9 cellular contexts compared by ENCODE assay signal in the genomic region with DNA sequence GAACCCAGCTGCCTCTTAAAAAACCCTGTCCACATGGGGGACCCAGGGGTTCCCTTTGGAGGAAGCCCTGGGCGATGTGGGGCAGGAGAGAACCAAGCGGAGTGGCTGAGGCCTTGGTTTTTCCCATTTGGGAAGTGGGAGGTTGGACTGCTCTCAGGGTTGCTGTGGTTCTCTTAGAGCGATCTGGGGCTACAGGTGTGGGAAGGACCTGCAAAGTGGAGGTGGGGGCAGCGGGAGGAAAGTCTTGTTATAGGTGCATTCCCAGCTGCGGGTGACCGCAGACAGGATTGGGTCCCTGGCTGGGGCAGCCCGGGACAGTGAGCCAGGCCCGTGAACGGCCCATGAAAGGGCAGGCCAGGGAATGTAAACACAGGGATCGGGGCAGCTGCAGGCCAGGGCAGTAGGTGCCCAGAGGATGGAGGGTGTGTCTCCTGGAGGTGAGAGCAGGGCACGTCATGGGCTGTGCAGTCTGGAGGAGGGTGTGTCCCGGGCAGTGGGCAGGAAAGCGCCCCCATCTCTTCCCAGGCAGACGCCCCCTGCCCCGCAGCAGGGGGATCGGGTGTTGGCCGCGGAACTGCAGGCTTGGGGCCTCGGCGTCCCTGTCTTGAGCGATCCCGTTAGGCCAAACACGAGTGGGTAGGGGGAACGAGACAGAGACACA. TPM values are rescaled to one million over a fixed set of nuclear protein-coding genes. Genes with fewer than 3 reads are reported as not detected.
DNase-seq lines count a peak whose midpoint lies in the region; ATAC-seq and TF ChIP-seq lines count a peak whose summit lies in the region.
"Had no signal": no experiment of that assay in that cellular context is flagged by ENCODE, and none has a peak within 500 bp of the region (broad histone marks: within the 10 kb centered on the region; RNA-seq: fewer than 3 reads in every experiment).

No MANE protein-coding gene starts in this region.

- H3K27me3 ChIP-seq in SJCRH30 = no peaks in the 10 kb centered on the region
- peaks cover 0 to 12% (median 2%) of the 10 kb centered on the region in 3 donors for H3K27me3 ChIP-seq in psoas muscle (ENCODE audit: insufficient read depth in 3 of 3, low read length in 2 of 3)

- DNase-seq in GM12865 (ENCODE audit: low read depth) (peak; percentile 41), SJCRH30 (no peak), fibroblast of the aortic adventitia (ENCODE audit: low read depth) (no peak), psoas muscle (no peak), NCI-H2029 treated with DMSO at 0.1 percent for 48 hours (lab: John Stamatoyannopoulos, UW) (no peak)

- H3K36me3 ChIP-seq in SJCRH30 (no peaks in the 10 kb centered on the region), psoas muscle (ENCODE audit: insufficient read depth in 1 of 2, low read depth in 1 of 2) (peaks cover 0 to 30% of the 10 kb centered on the region in 2 donors)

- H3K9me3 ChIP-seq in SJCRH30 (replicated peaks) (no peaks in the 10 kb centered on the region), psoas muscle (peaks cover 5% of the 10 kb centered on the region)

- no peak for ATAC-seq in psoas muscle
- no peak for ATAC-seq in GM19467 (IDR thresholded peaks at IDR 0.05; ENCODE audit: unreplicated experiment)
- ATAC-seq in GM19452 (IDR thresholded peaks at IDR 0.05; ENCODE audit: unreplicated experiment) = no peak
- no peak for ATAC-seq in GM21717 (IDR thresholded peaks at IDR 0.05; ENCODE audit: unreplicated experiment)

- TF ChIP-seq CTCF in GM12865 (IDR thresholded peaks at IDR 0.05; ENCODE audit: insufficient read depth, low read depth, low read length, missing control alignments) = no peak
- no peak for TF ChIP-seq CTCF in fibroblast of the aortic adventitia (IDR thresholded peaks at IDR 0.05; ENCODE audit: insufficient read depth, low read length)
- no peak for TF ChIP-seq CTCF in psoas muscle (IDR thresholded peaks at IDR 0.05)

- no peaks in the 10 kb centered on the region for H3K4me1 ChIP-seq in SJCRH30
- H3K4me1 ChIP-seq in psoas muscle = peaks cover 9% of the 10 kb centered on the region

- H3K4me3 ChIP-seq in GM12865 (ENCODE audit: low read depth, low read length) (peak overlapping the region; percentile 94), SJCRH30 (peak overlapping the region; percentile 56), fibroblast of the aortic adventitia (ENCODE audit: low read depth, low read length) (peak overlapping the region; percentile 83), psoas muscle (peak overlapping the region; percentile 86)

- 24 to 33% (median 26%) methylated on average over 20 to 24 of the region's 24 CpGs for WGBS in psoas muscle, 3 donors

- H3K27ac ChIP-seq in SJCRH30 = no peak overlapping the region
- peak overlapping the region; percentile 72 for H3K27ac ChIP-seq in psoas muscle

- intact Hi-C loops in psoas muscle (cut with DNase I) = no loop called here

RNA-seq across cellular contexts. Expression of a gene that starts 0.8 kb away (rescaled TPM):
- total RNA-seq in SJCRH30 (2014; rRNA removed; shearing (Covaris generic)) = 9.6 and 12.4 TPM in 2 replicates
- 27.7 and 46.9 TPM in 2 replicates for total RNA-seq in fibroblast of the aortic adventitia (ENCODE audit: low replicate concordance)
- total RNA-seq in psoas muscle = 10 to 100 TPM; 40.6 to 91.8 (median 67.1) TPM
- polyA plus RNA-seq in psoas muscle = 10 to 100 TPM; 15.0 to 49.4 (median 49.0) TPM

RNA-seq across cellular contexts. Expression of a gene that starts 5.2 kb away (rescaled TPM):
- total RNA-seq in SJCRH30 (2014; rRNA removed; shearing (Covaris generic)) = not detected in 2 replicates
- total RNA-seq in fibroblast of the aortic adventitia (ENCODE audit: low replicate concordance) (not detected in 2 replicates), psoas muscle (not detected)
- polyA plus RNA-seq in psoas muscle = under 1 TPM in 2 of 3 donors, not detected in 1; 0.23 to 0.38 TPM

RNA-seq across cellular contexts. Expression of a gene that starts 22.8 kb away (rescaled TPM):
- not detected in 2 replicates for total RNA-seq in SJCRH30 (2014; rRNA removed; shearing (Covaris generic))
- total RNA-seq in fibroblast of the aortic adventitia (ENCODE audit: low replicate concordance) (not detected in 2 replicates), psoas muscle (under 1 TPM; 0.26 to 0.93 (median 0.81) TPM)
- under 1 TPM; 0.17 to 0.27 (median 0.21) TPM for polyA plus RNA-seq in psoas muscle
- total RNA-seq: SK-MEL-5 had no signal

RNA-seq across cellular contexts. Expression of a gene that starts 25.3 kb away (rescaled TPM):
- total RNA-seq in SJCRH30 (2014; rRNA removed; shearing (Covaris generic)) = 0.14 TPM in 1 of 2 replicates, not detected in the other
- total RNA-seq in fibroblast of the aortic adventitia (ENCODE audit: low replicate concordance) (not detected in 2 replicates), psoas muscle (under 1 TPM in 3 of 4 donors, not detected in 1; 0.15 to 0.60 (median 0.50) TPM)
- under 1 TPM; 0.07 to 0.45 (median 0.43) TPM for polyA plus RNA-seq in psoas muscle

RNA-seq across cellular contexts. Expression of a gene that starts 34.2 kb away (rescaled TPM):
- 197 and 209 TPM in 2 replicates for total RNA-seq in SJCRH30 (2014; rRNA removed; shearing (Covaris generic))
- total RNA-seq in fibroblast of the aortic adventitia (ENCODE audit: low replicate concordance) = 30.4 and 86.5 TPM in 2 replicates
- 100 to 1,000 TPM; 101 to 168 (median 149) TPM for total RNA-seq in psoas muscle
- polyA plus RNA-seq in psoas muscle = 100 to 1,000 TPM; 104 to 174 (median 154) TPM
